1 cellular context compared by ENCODE assay signal in the genomic region with DNA sequence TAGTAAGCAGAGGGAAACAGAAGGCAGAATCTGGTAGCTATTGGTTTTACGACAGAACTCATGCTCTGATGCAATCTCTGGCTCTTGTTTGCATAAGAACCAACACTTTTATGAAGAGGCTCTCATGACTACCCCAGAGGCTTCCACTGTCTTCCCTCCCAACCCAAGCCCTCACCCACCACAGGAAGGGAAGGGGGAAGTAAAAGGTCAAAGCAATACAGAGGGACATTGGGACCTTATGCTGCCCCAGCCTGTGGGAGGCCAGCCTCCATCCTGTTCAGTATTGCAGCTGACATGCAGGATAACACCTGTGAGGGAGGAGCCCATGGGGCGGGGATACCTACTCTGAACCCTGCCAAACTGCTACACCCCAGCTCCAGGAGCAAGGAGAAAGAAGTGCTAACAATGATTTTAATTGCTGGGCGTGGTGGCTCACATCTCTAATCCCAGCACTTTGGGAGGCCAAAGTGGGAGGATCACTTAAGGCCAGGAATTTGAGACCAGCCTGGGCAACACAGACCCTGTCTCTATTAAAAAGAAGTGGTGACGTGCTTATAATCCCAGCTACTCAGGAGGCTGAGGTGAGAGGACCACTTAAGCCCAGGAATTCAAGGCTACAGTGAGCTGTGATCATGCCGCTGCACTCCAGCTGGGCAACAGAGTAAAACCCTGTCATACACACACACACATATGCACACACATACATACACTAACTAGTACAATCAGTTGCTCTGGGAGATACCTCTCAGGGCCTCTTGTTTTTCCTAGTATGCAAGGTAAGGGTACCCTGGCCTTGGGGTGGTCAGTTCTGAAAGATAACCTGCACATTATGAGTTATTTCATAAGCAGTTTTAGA.
TF ChIP-seq lines count a peak whose summit lies in the region.

No MANE protein-coding gene starts in this region.

TF ChIP-seq in H1, 55 proteins besides CTCF, POLR2A, EP300 and RAD21:
- TF ChIP-seq TAF1 (IDR thresholded peaks at IDR 0.05; ENCODE audit: low read depth, low read length) (no peak), SIX5 (IDR thresholded peaks at IDR 0.05; ENCODE audit: low read depth, low read length) (no peak), TBP (IDR thresholded peaks at IDR 0.05; ENCODE audit: low read depth, low read length) (no peak), CEBPB (IDR thresholded peaks at IDR 0.05; ENCODE audit: low read depth, low read length) (0 out of 2 replicates have a peak, but pooled peaks have one; percentile 80)
